In genomic region chr10:70652761-70653657, GRCh38 we compare ENCODE assay signal across 10 cellular contexts. TPM values are rescaled to one million over a fixed set of nuclear protein-coding genes. Genes with fewer than 3 reads are reported as not detected.
DNase-seq lines count a peak whose midpoint lies in the region; ATAC-seq and TF ChIP-seq lines count a peak whose summit lies in the region.
"Had no signal": no experiment of that assay in that cellular context is flagged by ENCODE, and none has a peak within 500 bp of the region (broad histone marks: within the 10 kb centered on the region; RNA-seq: fewer than 3 reads in every experiment).

No MANE protein-coding gene starts in this region.

- H3K4me3 ChIP-seq in GM23248 (no peak overlapping the region), retinal pigment epithelial cell (ENCODE audit: low read length) (no peak overlapping the region)

- DNase-seq in GM23248 (peak; percentile 99), T1000 (lab: John Stamatoyannopoulos, UW) (peak; percentile 88), glutamatergic neuron (no peak), retinal pigment epithelial cell (ENCODE audit: low read depth) (peak; percentile 88), NCI-H2029 treated with DMSO at 0.1 percent for 48 hours (lab: John Stamatoyannopoulos, UW) (no peak), NCI-H1048 (lab: John Stamatoyannopoulos, UW) (no peak), NCI-H2227 (lab: John Stamatoyannopoulos, UW; ENCODE audit: unreplicated experiment) (no peak)
- DNase-seq: endodermal cell had no signal

- no peaks in the 10 kb centered on the region for H3K9me3 ChIP-seq in GM23248 (ENCODE audit: low read depth)

- H3K36me3 Mint-ChIP-seq in glutamatergic neuron (ENCODE audit: unreplicated experiment), result peaks cover 16% of the 10 kb centered on the region

- no peak for ATAC-seq in HG03108 (IDR thresholded peaks at IDR 0.05; ENCODE audit: unreplicated experiment)

- H3K27me3 Mint-ChIP-seq in glutamatergic neuron (ENCODE audit: unreplicated experiment), result peaks cover 11% of the 10 kb centered on the region

- H3K4me1 Mint-ChIP-seq in glutamatergic neuron (ENCODE audit: low read depth, unreplicated experiment), result peaks cover 2% of the 10 kb centered on the region
- H3K4me1 Mint-ChIP-seq: endodermal cell had no signal

- no peak overlapping the region for H2AFZ ChIP-seq in GM23248
- H2AFZ ChIP-seq: parathyroid adenoma had no signal

- H3K4me3 Mint-ChIP-seq in glutamatergic neuron (ENCODE audit: unreplicated experiment), result no peak overlapping the region
- H3K4me3 Mint-ChIP-seq: endodermal cell had no signal

- peak overlapping the region; percentile 68 for H3K27ac Mint-ChIP-seq in glutamatergic neuron (ENCODE audit: unreplicated experiment)
- H3K27ac Mint-ChIP-seq: endodermal cell had no signal

- no peaks in the 10 kb centered on the region for H3K27me3 ChIP-seq in GM23248 (replicated peaks; ENCODE audit: insufficient read depth)

- 15 to 19% methylated on average over 14 to 16 of the region's 16 CpGs for WGBS in GM23248 (ENCODE audit: low coverage in 1 of 2, low lambda C conversion rate in 2 of 2, missing lambda C conversion rate in 2 of 2), 2 experiments

- TF ChIP-seq CTCF in glutamatergic neuron (IDR thresholded peaks at IDR 0.05; ENCODE audit: partially characterized antibody, unreplicated experiment) (no peak), retinal pigment epithelial cell (conservative IDR thresholded peaks at IDR 0.05; ENCODE audit: low read depth, low read length) (no peak)

- no peaks in the 10 kb centered on the region for H4K20me1 ChIP-seq in GM23248 (ENCODE audit: insufficient read depth)

- H3K9ac ChIP-seq in GM23248, result peak overlapping the region; percentile 73
- H3K9ac ChIP-seq: parathyroid adenoma had no signal

- in situ Hi-C loops in GM23248 (cut with MboI), result no loop called here

- no peaks in the 10 kb centered on the region for H3K79me2 ChIP-seq in GM23248 (ENCODE audit: insufficient read depth)
- H3K79me2 ChIP-seq: parathyroid adenoma had no signal

- H3F3A ChIP-seq in GM23248 (ENCODE audit: insufficient read depth), result peaks cover 47% of the 10 kb centered on the region

- H3K9me3 Mint-ChIP-seq in glutamatergic neuron (ENCODE audit: unreplicated experiment), result peaks cover 7% of the 10 kb centered on the region

- H3K27ac ChIP-seq in GM23248, result peak overlapping the region; percentile 86
- H3K27ac ChIP-seq: parathyroid adenoma had no signal

- H3K9me2 ChIP-seq in GM23248 (ENCODE audit: insufficient read depth), result no peaks in the 10 kb centered on the region

- peaks cover 42% of the 10 kb centered on the region for H3K4me1 ChIP-seq in GM23248 (ENCODE audit: insufficient read depth)
- H3K4me1 ChIP-seq: parathyroid adenoma had no signal

- H3K4me2 ChIP-seq in GM23248 (ENCODE audit: unreplicated experiment), result peak overlapping the region; percentile 32

- H3K36me3 ChIP-seq in GM23248 (ENCODE audit: low read depth), result no peaks in the 10 kb centered on the region

RNA-seq across cellular contexts. Expression of gene ADAMTS14, which starts 19.3 kb away (rescaled TPM):
- 0.97 and 1.4 TPM in 2 replicates for total RNA-seq in GM23248 (2014; rRNA removed; shearing (Covaris generic))
- 0.76 and 0.91 TPM in 2 replicates for polyA plus RNA-seq in GM23248 (2016; fragmentation: Nextera tagmentation; extraction: Ambion mirVana)
- 29.8 TPM for total RNA-seq in glutamatergic neuron (ENCODE audit: unreplicated experiment)

RNA-seq across cellular contexts. Expression of gene PRF1, which starts 50.5 kb away (rescaled TPM):
- not detected in 2 replicates for total RNA-seq in GM23248 (2014; rRNA removed; shearing (Covaris generic))
- polyA plus RNA-seq in GM23248 (2016; fragmentation: Nextera tagmentation; extraction: Ambion mirVana), result not detected in 2 replicates
- total RNA-seq in glutamatergic neuron (ENCODE audit: unreplicated experiment), result 2.6 TPM
- total RNA-seq: endodermal cell had no signal

Comparison
In these comparisons a context has a peak if more than half of its experiments do, and no peak if none do; other contexts are left out.
1. DNase-seq: peak in GM23248 (single experiment), T1000 (single experiment) and retinal pigment epithelial cell (single experiment); none in glutamatergic neuron (single experiment), NCI-H2029 treated with DMSO at 0.1 percent for 48 hours (single experiment), NCI-H1048 (single experiment) and NCI-H2227 (single experiment).
2. RNA of gene ADAMTS14, which starts 19.3 kb away (total RNA-seq): 29.8 TPM in glutamatergic neuron (single experiment); 0.97 to 1.4 TPM in GM23248; every median in the first group is over 10 times any median in the second.